In the genomic region with DNA sequence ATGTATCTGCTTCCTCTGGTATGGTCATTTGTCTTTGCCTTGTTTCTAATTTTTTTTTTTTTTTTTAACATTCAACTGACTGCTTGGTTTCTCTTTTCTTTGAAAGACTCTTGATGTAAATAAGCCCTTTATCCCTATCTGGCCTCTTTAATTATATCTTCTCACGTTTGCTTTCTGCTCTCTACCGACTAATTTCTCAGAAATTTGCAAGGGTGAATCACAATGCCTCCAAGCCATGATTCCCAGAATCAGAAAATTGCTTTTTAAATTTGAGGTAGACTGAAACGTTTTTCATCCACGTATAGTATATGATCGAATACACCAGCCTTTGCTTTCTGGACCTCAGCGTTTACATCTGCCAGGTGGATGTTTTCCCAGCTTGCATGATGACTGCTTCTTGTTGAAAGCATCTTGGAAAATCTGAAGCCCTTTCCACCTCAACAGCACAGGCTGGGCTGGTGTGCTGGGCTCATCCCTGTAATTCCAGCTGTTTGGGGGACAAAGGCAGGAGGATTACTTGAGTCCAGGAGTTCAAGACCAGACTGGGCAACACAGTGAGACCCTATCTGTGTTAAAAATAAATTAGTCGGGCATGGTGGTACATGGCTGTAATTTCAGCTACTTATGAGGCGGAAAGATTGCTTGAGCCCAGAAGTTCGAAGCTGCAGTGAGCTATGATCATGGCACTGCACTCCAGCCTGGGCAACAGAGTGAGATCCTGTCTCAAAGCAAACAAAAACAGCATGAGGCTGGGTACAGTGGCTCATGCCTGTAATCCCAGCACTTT, we compare ENCODE assay signal across 23 cellular contexts. TPM values are rescaled to one million over a fixed set of nuclear protein-coding genes. Genes with fewer than 3 reads are reported as not detected.
"Had no signal": no experiment of that assay in that cellular context is flagged by ENCODE, and none has a peak within 500 bp of the region (broad histone marks: within the 10 kb centered on the region; RNA-seq: fewer than 3 reads in every experiment).

No MANE protein-coding gene starts in this region.

- DNase-seq: activated CD4-positive, alpha-beta memory T cell treated with anti-CD3 and anti-CD28 coated beads for 36 hours; activated CD4-positive, alpha-beta T cell treated with anti-CD3 and anti-CD28 coated beads, Interleukin-2, amount 10 ng/mL, durations not matched to agents 24 days and 14 days; activated CD4-positive, CD25-positive, alpha-beta regulatory T cell treated with anti-CD3 and anti-CD28 coated beads, Interleukin-2, amount 50 U/mL, for 72 hours; activated CD8-positive, alpha-beta memory T cell treated with anti-CD3 and anti-CD28 coated beads, Interleukin-2, amount 50 U/mL, for 48 hours; activated gamma-delta T cell treated with Interleukin-2 at 50 U/mL for 16 hours; activated naive CD4-positive, alpha-beta T cell treated with anti-CD3 and anti-CD28 coated beads, Interleukin-2, amount 50 U/mL, for 16 hours; activated T-cell treated with anti-CD3 and anti-CD28 coated beads, Interleukin-2, amount 50 U/mL, for 24 hours; amniotic stem cell; central memory CD4-positive, alpha-beta T cell; endodermal cell; esophagus squamous epithelium; gastrocnemius medialis; glutamatergic neuron; left cardiac atrium; left ventricle myocardium superior; mucosa of descending colon; right cardiac atrium; spleen; stimulated activated naive CD4-positive, alpha-beta T cell; WERI-Rb-1 had no signal

- ATAC-seq: activated T-helper 17 cell treated with anti-CD3 and anti-CD28 coated beads, Interleukin-2, amount 50 U/mL, for 72 hours; gastrocnemius medialis; left cardiac atrium; left ventricle myocardium superior; mucosa of descending colon; natural killer cell treated with Interleukin-12 subunit alpha and Interleukin-12 subunit beta and Interleukin-15 and Interleukin-18, amount 100 ng/mL, for 72 hours; right cardiac atrium had no signal

- H3K4me3 ChIP-seq: esophagus squamous epithelium, gastrocnemius medialis, mucosa of descending colon, spleen, tibial nerve had no signal

RNA-seq across cellular contexts. Expression of a gene that starts 42.4 kb away (rescaled TPM):
- total RNA-seq: natural killer cell treated with Interleukin-12 subunit alpha and Interleukin-12 subunit beta and Interleukin-15 and Interleukin-18, amount 100 ng/mL, for 72 hours had no signal
